6 cellular contexts compared by ENCODE assay signal in genomic region chr12:17438141-17438540, GRCh38.
"Had no signal": no experiment of that assay in that cellular context is flagged by ENCODE, and none has a peak within 500 bp of the region (broad histone marks: within the 10 kb centered on the region; RNA-seq: fewer than 3 reads in every experiment).

No MANE protein-coding gene starts in this region.

- FAIRE-seq: HepG2, HTR-8/SVneo, K562 had no signal

- H3K27ac ChIP-seq: HL-60 had no signal

- H3K4me3 ChIP-seq: K562 had no signal

- ATAC-seq: HepG2, K562 had no signal

- DNase-seq: IMR-90, KBM-7 had no signal
